21 cellular contexts compared by ENCODE assay signal in genomic region chr10:67539312-67539711, GRCh38.
"Had no signal": no experiment of that assay in that cellular context is flagged by ENCODE, and none has a peak within 500 bp of the region (broad histone marks: within the 10 kb centered on the region; RNA-seq: fewer than 3 reads in every experiment).

No MANE protein-coding gene starts in this region.

- H3K4me1 Mint-ChIP-seq: activated CD4-positive, alpha-beta memory T cell treated with anti-CD3 and anti-CD28 coated beads, Interleukin-2, amount 10 ng/mL, durations not matched to agents 7 days and 5 days; immature natural killer cell; naive B cell; WTC11 had no signal

- H3K4me3 ChIP-seq: adrenal gland, coronary artery, lower lobe of right lung, tibial nerve had no signal

- H3K27ac Mint-ChIP-seq: activated CD4-positive, alpha-beta memory T cell treated with anti-CD3 and anti-CD28 coated beads, Interleukin-2, amount 10 ng/mL, durations not matched to agents 7 days and 5 days; activated T-cell treated with anti-CD3 and anti-CD28 coated beads, Interleukin-2, amount 50 U/mL, for 24 hours; immature natural killer cell; naive B cell; T-helper 17 cell; WTC11 had no signal

- H3K36me3 Mint-ChIP-seq: immature natural killer cell, naive B cell, WTC11 had no signal

- ATAC-seq: lower lobe of right lung, T-helper 17 cell, WTC11 had no signal

- DNase-seq: activated CD4-positive, alpha-beta memory T cell treated with anti-CD3 and anti-CD28 coated beads, Interleukin-2, amount 10 ng/mL, durations not matched to agents 7 days and 5 days; activated CD4-positive, alpha-beta T cell treated with anti-CD3 and anti-CD28 coated beads for 4 hours; activated naive CD4-positive, alpha-beta T cell treated with anti-CD3 and anti-CD28 coated beads, Interleukin-2, amount 50 U/mL, for 16 hours; activated T-cell treated with anti-CD3 and anti-CD28 coated beads, Interleukin-2, amount 50 U/mL, for 24 hours; caudate nucleus; foreskin melanocyte; head of caudate nucleus; immature natural killer cell; lower lobe of right lung; naive B cell; retina; stimulated activated CD4-positive, alpha-beta T cell treated with anti-CD3 and anti-CD28 coated beads, Interleukin-15, amount 100 ng/mL, for 24 hours; stimulated activated CD4-positive, alpha-beta T cell treated with anti-CD3 and anti-CD28 coated beads, Interleukin-4, amount 100 ng/mL, for 4 hours; stimulated activated CD8-positive, alpha-beta memory T cell treated with anti-CD3 and anti-CD28 coated beads, Interleukin-4, amount 100 ng/mL, for 48 hours; stimulated activated naive CD4-positive, alpha-beta T cell treated with Interleukin-2 at 50 U/mL for 16 hours; substantia nigra; T-helper 17 cell had no signal

- H3K4me3 Mint-ChIP-seq: activated CD4-positive, alpha-beta memory T cell treated with anti-CD3 and anti-CD28 coated beads, Interleukin-2, amount 10 ng/mL, durations not matched to agents 7 days and 5 days; activated T-cell treated with anti-CD3 and anti-CD28 coated beads, Interleukin-2, amount 50 U/mL, for 24 hours; immature natural killer cell; naive B cell; T-helper 17 cell; WTC11 had no signal

- H3K9me3 Mint-ChIP-seq: activated CD4-positive, alpha-beta memory T cell treated with anti-CD3 and anti-CD28 coated beads, Interleukin-2, amount 10 ng/mL, durations not matched to agents 7 days and 5 days; activated T-cell treated with anti-CD3 and anti-CD28 coated beads, Interleukin-2, amount 50 U/mL, for 24 hours; immature natural killer cell; naive B cell; WTC11 had no signal
